Comparison of ENCODE assay signal across 13 cellular contexts in genomic region chr19:34176581-34176980, GRCh38. TPM values are rescaled to one million over a fixed set of nuclear protein-coding genes. Genes with fewer than 3 reads are reported as not detected.
DNase-seq lines count a peak whose midpoint lies in the region; ATAC-seq and TF ChIP-seq lines count a peak whose summit lies in the region.
"Had no signal": no experiment of that assay in that cellular context is flagged by ENCODE, and none has a peak within 500 bp of the region (broad histone marks: within the 10 kb centered on the region; RNA-seq: fewer than 3 reads in every experiment).

No MANE protein-coding gene starts in this region.

- H3K9me3 Mint-ChIP-seq in activated CD8-positive, alpha-beta T cell treated with anti-CD3 and anti-CD28 coated beads for 36 hours: no peaks in the 10 kb centered on the region
- no peaks in the 10 kb centered on the region for H3K9me3 Mint-ChIP-seq in activated CD8-positive, alpha-beta T cell treated with anti-CD3 and anti-CD28 coated beads, Interleukin-2, amount 10 ng/mL, durations not matched to agents 7 days and 5 days (ENCODE audit: insufficient read depth)
- H3K9me3 Mint-ChIP-seq in stimulated activated effector memory CD8-positive, alpha-beta T cell treated with anti-CD3 and anti-CD28 coated beads, Interleukin-12 subunit alpha, Interleukin-12 subunit beta, amount 100 ng/mL, for 72 hours: no peaks in the 10 kb centered on the region

- H3K4me1 Mint-ChIP-seq in activated CD8-positive, alpha-beta T cell treated with anti-CD3 and anti-CD28 coated beads for 36 hours (ENCODE audit: low read depth): peaks cover 60% of the 10 kb centered on the region
- H3K4me1 Mint-ChIP-seq in activated CD8-positive, alpha-beta T cell treated with anti-CD3 and anti-CD28 coated beads, Interleukin-2, amount 10 ng/mL, durations not matched to agents 7 days and 5 days (ENCODE audit: low read depth): peaks cover 65% of the 10 kb centered on the region
- peaks cover 49% of the 10 kb centered on the region for H3K4me1 Mint-ChIP-seq in stimulated activated effector memory CD8-positive, alpha-beta T cell treated with anti-CD3 and anti-CD28 coated beads, Interleukin-12 subunit alpha, Interleukin-12 subunit beta, amount 100 ng/mL, for 72 hours

- H3K4me2 ChIP-seq in fibroblast of lung (ENCODE audit: extremely low read depth, insufficient read depth, low read length): peak overlapping the region; percentile 77

- no peak for ATAC-seq in activated CD8-positive, alpha-beta T cell treated with anti-CD3 and anti-CD28 coated beads for 36 hours
- ATAC-seq in activated CD8-positive, alpha-beta T cell treated with anti-CD3 and anti-CD28 coated beads, Interleukin-2, amount 10 ng/mL, durations not matched to agents 7 days and 5 days: no peak
- no peak for ATAC-seq in stimulated activated effector memory CD8-positive, alpha-beta T cell treated with anti-CD3 and anti-CD28 coated beads, Interleukin-12 subunit alpha, Interleukin-12 subunit beta, amount 100 ng/mL, for 72 hours
- no peak for ATAC-seq in GM19467 (IDR thresholded peaks at IDR 0.05; ENCODE audit: unreplicated experiment)

- H3K9ac ChIP-seq in SK-N-MC (ENCODE audit: insufficient read length) (peak overlapping the region; percentile 40), fibroblast of lung (ENCODE audit: insufficient read depth, low read length) (no peak overlapping the region)

- POLR2A ChIA-PET in activated CD8-positive, alpha-beta T cell treated with anti-CD3 and anti-CD28 coated beads for 36 hours (lab: Charles Lee): interaction anchor here (0.7 to 0.9 kb wide), 2 partner anchors 11 to 18 kb away, joined by 3 to 4 read pairs; no protein-coding TSS in a partner anchor
- POLR2A ChIA-PET in activated CD8-positive, alpha-beta T cell treated with anti-CD3 and anti-CD28 coated beads, Interleukin-2, amount 10 ng/mL, durations not matched to agents 7 days and 5 days (lab: Charles Lee): no interaction called here

- peaks cover 7% of the 10 kb centered on the region for H3K4me1 ChIP-seq in fibroblast of lung (ENCODE audit: control insufficient read depth, extremely low read depth, insufficient read depth, low read length)

- H3K27ac ChIP-seq in SK-N-MC (no peak overlapping the region), fibroblast of lung (ENCODE audit: insufficient read depth, low read length) (no peak overlapping the region)

- H3K27me3 ChIP-seq in fibroblast of lung (ENCODE audit: control insufficient read depth, insufficient read depth, low read length): no peaks in the 10 kb centered on the region

- intact Hi-C loops in activated CD8-positive, alpha-beta T cell treated with anti-CD3 and anti-CD28 coated beads for 36 hours (cut with micrococcal nuclease): no loop called here

- H3K36me3 ChIP-seq in SK-N-MC (ENCODE audit: insufficient read depth, low read length) (peaks cover 56% of the 10 kb centered on the region), fibroblast of lung (ENCODE audit: control insufficient read depth, insufficient read depth, low read length) (peaks cover 2% of the 10 kb centered on the region)

- H3K9me3 ChIP-seq in SK-N-MC (ENCODE audit: low read depth, low read length) (no peaks in the 10 kb centered on the region), fibroblast of lung (ENCODE audit: control insufficient read depth, insufficient read depth, low read depth, low read length) (no peaks in the 10 kb centered on the region)

- H3K4me3 ChIP-seq in SK-N-MC (peak overlapping the region; percentile 48), fibroblast of lung (replicated peaks in 1 of 4; ENCODE audit: control extremely low read depth in 1 of 4, insufficient read depth in 1 of 4, low read depth in 3 of 4, low read length in 4 of 4) (peak overlapping the region in 2 of 4 experiments; percentile 12 to 37)

- H3K27ac Mint-ChIP-seq in activated CD8-positive, alpha-beta T cell treated with anti-CD3 and anti-CD28 coated beads for 36 hours: peak overlapping the region; percentile 41
- no peak overlapping the region for H3K27ac Mint-ChIP-seq in activated CD8-positive, alpha-beta T cell treated with anti-CD3 and anti-CD28 coated beads, Interleukin-2, amount 10 ng/mL, durations not matched to agents 7 days and 5 days
- H3K27ac Mint-ChIP-seq in stimulated activated effector memory CD8-positive, alpha-beta T cell treated with anti-CD3 and anti-CD28 coated beads, Interleukin-12 subunit alpha, Interleukin-12 subunit beta, amount 100 ng/mL, for 72 hours: peak overlapping the region; percentile 54

- CTCF ChIA-PET in activated CD8-positive, alpha-beta T cell treated with anti-CD3 and anti-CD28 coated beads for 36 hours (lab: Charles Lee): interaction anchor here (1.0 to 1.2 kb wide), 3 partner anchors 11 to 46 kb away, joined by 3 to 4 read pairs (median 3); no protein-coding TSS in a partner anchor
- CTCF ChIA-PET in activated CD8-positive, alpha-beta T cell treated with anti-CD3 and anti-CD28 coated beads, Interleukin-2, amount 10 ng/mL, durations not matched to agents 7 days and 5 days (lab: Charles Lee): interaction anchor here (0.9 to 1.8 kb wide), 2 partner anchors 9 to 254 kb away, joined by 3 to 5 read pairs; no protein-coding TSS in a partner anchor

- no peak for DNase-seq in activated CD8-positive, alpha-beta T cell treated with anti-CD3 and anti-CD28 coated beads for 36 hours
- no peak for DNase-seq in activated CD8-positive, alpha-beta T cell treated with anti-CD3 and anti-CD28 coated beads, Interleukin-2, amount 10 ng/mL, durations not matched to agents 7 days and 5 days
- DNase-seq in SK-N-MC (ENCODE audit: low read depth, low spot score): no peak
- DNase-seq in fibroblast of lung (ENCODE audit: low read depth in 2 of 2): no peak
- DNase-seq in stimulated activated effector memory CD8-positive, alpha-beta T cell treated with anti-CD3 and anti-CD28 coated beads, Interleukin-12 subunit alpha, Interleukin-12 subunit beta, amount 100 ng/mL, for 72 hours (ENCODE audit: low spot score in 2 of 2): no peak
- DNase-seq in H4 (ENCODE audit: low spot score): no peak
- no peak for DNase-seq in NOMO-1 treated with DMSO at 0.1 percent for 48 hours (lab: John Stamatoyannopoulos, UW; ENCODE audit: unreplicated experiment)
- DNase-seq: activated CD4-positive, CD25-positive, alpha-beta regulatory T cell treated with anti-CD3 and anti-CD28 coated beads, Interleukin-2, amount 50 U/mL, for 72 hours; amniotic stem cell; GDM1; H7; Right ventricle myocardium superior had no signal

- no peak for TF ChIP-seq CTCF in activated CD8-positive, alpha-beta T cell treated with anti-CD3 and anti-CD28 coated beads for 36 hours (IDR thresholded peaks at IDR 0.05)
- no peak for TF ChIP-seq CTCF in fibroblast of lung (conservative IDR thresholded peaks at IDR 0.05 in 1 of 2, IDR thresholded peaks at IDR 0.05 in 1 of 2; ENCODE audit: low read depth in 1 of 2, low read length in 2 of 2)

- peak overlapping the region; percentile 53 for H3K4me3 Mint-ChIP-seq in activated CD8-positive, alpha-beta T cell treated with anti-CD3 and anti-CD28 coated beads for 36 hours
- H3K4me3 Mint-ChIP-seq in activated CD8-positive, alpha-beta T cell treated with anti-CD3 and anti-CD28 coated beads, Interleukin-2, amount 10 ng/mL, durations not matched to agents 7 days and 5 days: no peak overlapping the region
- H3K4me3 Mint-ChIP-seq in stimulated activated effector memory CD8-positive, alpha-beta T cell treated with anti-CD3 and anti-CD28 coated beads, Interleukin-12 subunit alpha, Interleukin-12 subunit beta, amount 100 ng/mL, for 72 hours: peak overlapping the region; percentile 74

- H4K20me1 ChIP-seq in fibroblast of lung (ENCODE audit: control insufficient read depth, extremely low read depth, insufficient read depth, low read length): peaks cover 4% of the 10 kb centered on the region

- peaks cover 46% of the 10 kb centered on the region for H3K36me3 Mint-ChIP-seq in activated CD8-positive, alpha-beta T cell treated with anti-CD3 and anti-CD28 coated beads for 36 hours (ENCODE audit: low read depth)
- peaks cover 59% of the 10 kb centered on the region for H3K36me3 Mint-ChIP-seq in activated CD8-positive, alpha-beta T cell treated with anti-CD3 and anti-CD28 coated beads, Interleukin-2, amount 10 ng/mL, durations not matched to agents 7 days and 5 days (ENCODE audit: low read depth)
- H3K36me3 Mint-ChIP-seq in stimulated activated effector memory CD8-positive, alpha-beta T cell treated with anti-CD3 and anti-CD28 coated beads, Interleukin-12 subunit alpha, Interleukin-12 subunit beta, amount 100 ng/mL, for 72 hours: peaks cover 98% of the 10 kb centered on the region

- no peak overlapping the region for H2AFZ ChIP-seq in fibroblast of lung (ENCODE audit: low read length)

- peaks cover 92% of the 10 kb centered on the region for H3K79me2 ChIP-seq in fibroblast of lung (ENCODE audit: control insufficient read depth, insufficient read depth, low read length)

- H3K27me3 Mint-ChIP-seq in activated CD8-positive, alpha-beta T cell treated with anti-CD3 and anti-CD28 coated beads for 36 hours: no peaks in the 10 kb centered on the region
- H3K27me3 Mint-ChIP-seq in activated CD8-positive, alpha-beta T cell treated with anti-CD3 and anti-CD28 coated beads, Interleukin-2, amount 10 ng/mL, durations not matched to agents 7 days and 5 days (ENCODE audit: low read depth): no peaks in the 10 kb centered on the region

RNA-seq across cellular contexts. Expression of gene LSM14A, which starts 4.3 kb away (rescaled TPM):
- 10 to 100 TPM; 98.6 to 99.3 TPM for total RNA-seq in activated CD8-positive, alpha-beta T cell treated with anti-CD3 and anti-CD28 coated beads for 36 hours
- total RNA-seq in activated CD8-positive, alpha-beta T cell treated with anti-CD3 and anti-CD28 coated beads, Interleukin-2, amount 10 ng/mL, durations not matched to agents 7 days and 5 days: 100 to 1,000 TPM; 133 to 139 TPM
- total RNA-seq in fibroblast of lung: 73.4 and 97.8 TPM in 2 replicates
- 82.2 and 82.5 TPM in 2 replicates for polyA plus RNA-seq in fibroblast of lung
- polyA plus RNA-seq in fibroblast of lung (2012): 67.2 and 68.4 TPM in 2 replicates
- polyA minus RNA-seq in fibroblast of lung (ENCODE audit: low replicate concordance): 71.5 and 114 TPM in 2 replicates
- total RNA-seq in H4 (2014; rRNA removed; shearing (Covaris generic)): 61.2 and 75.6 TPM in 2 replicates
